In the genomic region with DNA sequence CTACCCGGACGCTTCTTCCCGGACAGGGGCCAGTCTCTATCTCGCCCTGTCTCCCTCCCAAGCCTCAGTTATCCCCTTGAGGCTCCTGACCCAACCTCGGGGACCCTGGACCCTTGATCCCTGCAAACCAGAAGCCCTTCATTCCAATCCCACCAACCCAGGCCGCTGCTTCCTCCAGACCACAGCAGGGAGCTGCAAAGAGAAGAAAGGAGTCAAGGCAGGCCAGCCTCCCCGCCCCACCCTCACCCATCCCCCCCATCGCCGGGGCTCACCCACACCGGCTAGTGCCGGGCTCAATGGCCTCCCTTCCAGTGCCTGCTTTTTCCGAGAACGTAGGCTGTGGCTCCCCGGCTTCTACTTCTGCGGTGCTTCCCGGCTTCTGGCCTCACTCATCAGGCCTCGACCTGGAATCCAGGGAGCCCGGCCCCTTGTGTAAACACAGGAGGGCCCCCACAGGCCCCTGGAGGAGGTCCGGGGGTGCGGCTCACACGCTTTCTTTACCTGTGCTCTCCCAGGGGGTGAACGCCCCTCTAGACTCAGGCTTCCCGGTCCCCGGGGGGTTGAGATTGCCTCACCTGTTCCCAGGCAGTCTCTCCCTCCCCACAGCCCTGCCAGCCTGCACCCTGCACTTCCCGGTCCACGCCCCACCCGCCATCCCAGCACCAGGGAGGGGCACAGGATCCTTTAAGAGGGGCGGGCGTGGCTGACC, we compare ENCODE assay signal across 8 cellular contexts. TPM values are rescaled to one million over a fixed set of nuclear protein-coding genes. Genes with fewer than 3 reads are reported as not detected.
DNase-seq lines count a peak whose midpoint lies in the region; ATAC-seq and TF ChIP-seq lines count a peak whose summit lies in the region.

A gene (minus strand): TSS at position 641 of the 709 bp plus-strand sequence. CDS start 1,704 bp downstream, outside the sequence.

- H3K27ac ChIP-seq in cardiac muscle cell, result peak within 1 kb of the TSS; percentile 83
- peak within 1 kb of the TSS in 1 of 2 experiments; percentile 40; a peak in 2 of 4 replicates for H3K27ac ChIP-seq in SK-N-SH (ENCODE audit: low read depth in 2 of 2, low read length in 1 of 2)

- peaks cover 26% of the 10 kb centered on the region for H3K36me3 ChIP-seq in cardiac muscle cell
- peaks cover 28 to 33% of the 10 kb centered on the region in 2 experiments for H3K36me3 ChIP-seq in SK-N-SH (replicated peaks in 1 of 2; ENCODE audit: control insufficient read depth in 1 of 2, insufficient read depth in 2 of 2, low read length in 1 of 2)

- H3K79me2 ChIP-seq in SK-N-SH (ENCODE audit: insufficient read depth), result peaks cover 30% of the 10 kb centered on the region

- POLR2A ChIA-PET in SK-N-SH (lab: Yijun Ruan, JAX), result interaction anchor here (0.6 to 1.9 kb wide), 6 partner anchors 9 to 110 kb away, joined by 3 to 5 read pairs (median 4); no protein-coding TSS in a partner anchor

- no peak for ATAC-seq in Right ventricle myocardium superior (ENCODE audit: poor library complexity)
- no peak for ATAC-seq in HG03565 (IDR thresholded peaks at IDR 0.05; ENCODE audit: unreplicated experiment)
- ATAC-seq in HG02973 (IDR thresholded peaks at IDR 0.05; ENCODE audit: unreplicated experiment), result no peak
- ATAC-seq in HG02798 (IDR thresholded peaks at IDR 0.05; ENCODE audit: poor library complexity, unreplicated experiment), result no peak

- no peak within 1 kb of the TSS for H2AFZ ChIP-seq in SK-N-SH (ENCODE audit: low read depth)

- peaks cover 41% of the 10 kb centered on the region for H3F3A ChIP-seq in SK-N-SH (replicated peaks; ENCODE audit: insufficient read depth)

- intact Hi-C loops in Right ventricle myocardium superior (cut with DNase I), result no loop called here

- TF ChIP-seq EP300 in SK-N-SH (IDR thresholded peaks at IDR 0.05; ENCODE audit: borderline replicate concordance in 1 of 2, low read depth in 1 of 2, low read length in 1 of 2), result no peak

- H3K27me3 ChIP-seq in cardiac muscle cell, result no peaks in the 10 kb centered on the region
- no peaks in the 10 kb centered on the region for H3K27me3 ChIP-seq in SK-N-SH (ENCODE audit: insufficient read depth)

- H3K9me3 ChIP-seq in cardiac muscle cell (ENCODE audit: low read depth), result no peaks in the 10 kb centered on the region
- no peaks in the 10 kb centered on the region for H3K9me3 ChIP-seq in SK-N-SH
- no peaks in the 10 kb centered on the region for H3K9me3 ChIP-seq in iPS-18c (ENCODE audit: control insufficient read depth, insufficient read depth, low read length)

- TF ChIP-seq CTCF in cardiac muscle cell (IDR thresholded peaks at IDR 0.05; ENCODE audit: low read depth, low read length), result no peak
- TF ChIP-seq CTCF in SK-N-SH (IDR thresholded peaks at IDR 0.05), result no peak

- no peak for TF ChIP-seq RAD21 in SK-N-SH (IDR thresholded peaks at IDR 0.05; ENCODE audit: low read length)

- H3K4me3 ChIP-seq in cardiac muscle cell (no peak within 1 kb of the TSS), SK-N-SH (ENCODE audit: low read depth in 2 of 2, low read length in 1 of 2) (no peak within 1 kb of the TSS), iPS-18c (ENCODE audit: insufficient read depth, low read depth, low read length) (peak within 1 kb of the TSS; percentile 34)

- H3K9me2 ChIP-seq in SK-N-SH, result no peaks in the 10 kb centered on the region

- H3K4me2 ChIP-seq in SK-N-SH, result no peak within 1 kb of the TSS

- CTCF ChIA-PET in SK-N-SH (lab: Yijun Ruan, JAX), result interaction anchor here (8.0 kb wide), 1 partner anchor 25 kb away, joined by 72 read pairs; no protein-coding TSS in a partner anchor

- peaks cover 39% of the 10 kb centered on the region for H4K20me1 ChIP-seq in SK-N-SH (ENCODE audit: insufficient read depth)

- peaks cover 23% of the 10 kb centered on the region for H3K4me1 ChIP-seq in cardiac muscle cell (ENCODE audit: low read depth)
- peaks cover 11 to 35% of the 10 kb centered on the region in 2 experiments; a peak in 3 of 4 replicates for H3K4me1 ChIP-seq in SK-N-SH (ENCODE audit: control insufficient read depth in 1 of 2, insufficient read depth in 2 of 2, low read depth in 1 of 2, low read length in 1 of 2)

- DNase-seq in cardiac muscle cell (ENCODE audit: low read depth in 1 of 2, low spot score in 1 of 2) (no peak), Right ventricle myocardium superior (no peak), SK-N-SH (no peak), ureter (ENCODE audit: low spot score) (peak; percentile 86)

- 74% methylated on average over 24 of the region's 29 CpGs for WGBS in SK-N-SH (ENCODE audit: low lambda C conversion rate)

- H3K9ac ChIP-seq in SK-N-SH, result no peak within 1 kb of the TSS

TF ChIP-seq in SK-N-SH, 30 proteins besides CTCF, POLR2A, EP300 and RAD21:
- TF ChIP-seq, protein P1, sequence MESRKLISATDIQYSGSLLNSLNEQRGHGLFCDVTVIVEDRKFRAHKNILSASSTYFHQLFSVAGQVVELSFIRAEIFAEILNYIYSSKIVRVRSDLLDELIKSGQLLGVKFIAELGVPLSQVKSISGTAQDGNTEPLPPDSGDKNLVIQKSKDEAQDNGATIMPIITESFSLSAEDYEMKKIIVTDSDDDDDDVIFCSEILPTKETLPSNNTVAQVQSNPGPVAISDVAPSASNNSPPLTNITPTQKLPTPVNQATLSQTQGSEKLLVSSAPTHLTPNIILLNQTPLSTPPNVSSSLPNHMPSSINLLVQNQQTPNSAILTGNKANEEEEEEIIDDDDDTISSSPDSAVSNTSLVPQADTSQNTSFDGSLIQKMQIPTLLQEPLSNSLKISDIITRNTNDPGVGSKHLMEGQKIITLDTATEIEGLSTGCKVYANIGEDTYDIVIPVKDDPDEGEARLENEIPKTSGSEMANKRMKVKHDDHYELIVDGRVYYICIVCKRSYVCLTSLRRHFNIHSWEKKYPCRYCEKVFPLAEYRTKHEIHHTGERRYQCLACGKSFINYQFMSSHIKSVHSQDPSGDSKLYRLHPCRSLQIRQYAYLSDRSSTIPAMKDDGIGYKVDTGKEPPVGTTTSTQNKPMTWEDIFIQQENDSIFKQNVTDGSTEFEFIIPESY (IDR thresholded peaks at IDR 0.05; ENCODE audit: borderline replicate concordance, low read depth), result 0 out of 2 replicates have a peak, but pooled peaks have one; percentile 3
- TF ChIP-seq NRF1 (IDR thresholded peaks at IDR 0.05; ENCODE audit: low read depth, low read length), result no peak
- peak; percentile 88 for TF ChIP-seq SIN3A (IDR thresholded peaks at IDR 0.05; ENCODE audit: borderline replicate concordance, low read depth, low read length)

RNA-seq across cellular contexts. Expression of the gene that starts here (rescaled TPM):
- 0.60 and 1.6 TPM in 2 replicates for total RNA-seq in cardiac muscle cell
- not detected in 2 replicates for polyA plus RNA-seq in cardiac muscle cell
- total RNA-seq in Right ventricle myocardium superior, result not detected
- polyA plus RNA-seq in SK-N-SH (2012; rRNA removed), result 0.44 TPM in 1 of 2 replicates, not detected in the other
- polyA plus RNA-seq in SK-N-SH (2012; cell fraction: cytosol; rRNA removed), result 0.03 TPM in 1 of 2 replicates, not detected in the other
- 0.13 and 0.17 TPM in 2 replicates for polyA plus RNA-seq in SK-N-SH (2012; cell fraction: nucleus; rRNA removed)
- total RNA-seq in ureter, result 12.7 TPM
